In the genomic region with DNA sequence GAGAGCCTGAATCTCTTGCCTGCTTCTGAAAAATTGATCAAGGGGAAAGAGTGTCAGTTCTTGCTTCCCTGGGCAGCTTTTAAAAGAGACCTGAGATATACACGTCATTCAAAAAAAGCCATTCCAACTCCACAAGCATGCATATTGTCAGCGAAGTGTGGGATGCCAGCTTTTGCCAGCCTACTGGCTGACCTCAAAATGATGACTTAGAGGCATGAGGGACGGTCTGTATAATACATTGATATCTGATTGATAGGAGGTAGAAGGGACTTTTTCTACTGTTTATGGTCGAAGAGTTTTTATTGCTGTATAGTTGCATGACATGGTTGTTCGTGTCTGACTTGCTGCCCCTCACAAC, we compare ENCODE assay signal across 1 cellular context.
TF ChIP-seq lines count a peak whose summit lies in the region.

No MANE protein-coding gene starts in this region.

TF ChIP-seq in IMR-90, 13 proteins besides CTCF, POLR2A, EP300 and RAD21:
- TF ChIP-seq MXI1 (IDR thresholded peaks at IDR 0.05; ENCODE audit: borderline replicate concordance, low read depth, low read length) (no peak), SMC3 (IDR thresholded peaks at IDR 0.05; ENCODE audit: low read depth, low read length) (no peak), NFE2L2 (IDR thresholded peaks at IDR 0.05; ENCODE audit: low read depth, low read length) (no peak), CHD1 (IDR thresholded peaks at IDR 0.05; ENCODE audit: low read depth, low read length) (no peak)
